Comparison of ENCODE assay signal across 1 cellular context in the genomic region with DNA sequence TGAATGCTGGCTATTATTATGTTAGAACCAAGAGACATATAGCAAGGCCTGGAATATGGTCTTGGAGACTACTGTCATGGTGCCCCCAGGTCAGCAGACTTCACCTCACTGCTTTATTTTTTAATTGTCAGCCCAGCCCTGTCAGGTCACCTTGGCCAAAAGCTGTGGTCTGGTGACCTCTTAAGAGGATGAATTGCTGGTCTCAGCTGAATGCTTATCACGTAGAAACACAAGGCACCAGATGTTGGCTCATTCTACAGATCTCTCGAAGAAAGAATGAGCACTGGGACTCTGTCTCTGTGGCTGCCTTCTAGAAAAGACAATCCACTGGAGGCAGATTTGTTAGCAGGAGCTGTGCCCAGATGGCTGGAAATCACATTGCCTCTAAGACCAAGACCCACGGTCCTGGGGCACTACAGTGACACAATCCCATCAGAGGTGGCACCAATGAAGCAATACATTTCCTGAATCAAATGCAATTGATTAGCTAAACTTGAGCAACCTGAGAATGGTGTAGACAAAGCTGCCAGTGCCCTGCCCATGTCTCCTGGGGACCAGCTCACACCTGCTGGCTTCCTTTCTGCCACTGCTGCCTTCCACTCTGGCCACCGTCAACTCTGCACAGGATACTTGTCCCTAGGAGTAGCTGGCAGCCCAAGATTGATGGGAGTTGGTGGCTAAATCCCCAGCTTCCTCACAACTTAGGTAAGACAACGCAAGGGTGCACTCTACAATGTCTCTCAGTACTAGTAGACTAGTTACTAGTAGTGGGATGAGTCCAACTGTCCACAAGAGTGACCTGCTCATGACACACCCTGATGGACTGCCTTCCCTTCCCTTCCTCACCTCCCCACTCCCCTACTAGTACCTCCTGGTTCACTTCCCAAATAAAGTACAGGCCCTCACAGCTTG.
A peak's percentile ranks its signal among the peaks of the same experiment; 100 is the strongest.
TF ChIP-seq lines count a peak whose summit lies in the region.

No MANE protein-coding gene starts in this region.

TF ChIP-seq in K562, 482 proteins besides CTCF, POLR2A, EP300 and RAD21 (continued from another document and continues in another):
- TF ChIP-seq TCF15 (CRISPR knock-in tag; IDR thresholded peaks at IDR 0.05) (peak; percentile 24; the same call in 1 of the 2 replicates), SETDB1 (IDR thresholded peaks at IDR 0.05; ENCODE audit: low read length) (no peak), ZNF23 (CRISPR knock-in tag; IDR thresholded peaks at IDR 0.05) (no peak), MCM7 (IDR thresholded peaks at IDR 0.05) (no peak), ATF2 (CRISPR knock-in tag; IDR thresholded peaks at IDR 0.05) (no peak), CCAR2 (IDR thresholded peaks at IDR 0.05; ENCODE audit: low read depth, low read length) (no peak), EHMT2 (IDR thresholded peaks at IDR 0.05) (no peak), HMG20B (CRISPR knock-in tag; IDR thresholded peaks at IDR 0.05) (no peak), ILF3 (IDR thresholded peaks at IDR 0.05; ENCODE audit: borderline replicate concordance) (no peak), KDM1A (IDR thresholded peaks at IDR 0.05) (peak; percentile 82 to 84), NFXL1 (CRISPR knock-in tag; IDR thresholded peaks at IDR 0.05) (no peak), THRA (IDR thresholded peaks at IDR 0.05) (no peak), SAFB (IDR thresholded peaks at IDR 0.05; ENCODE audit: borderline replicate concordance, low read depth, low read length) (no peak), FOXJ2 (tag; IDR thresholded peaks at IDR 0.05) (no peak), ZNF644 (tag; IDR thresholded peaks at IDR 0.05; ENCODE audit: low read depth) (0 out of 2 replicates have a peak, but pooled peaks have one; percentile 53), HOXB6 (CRISPR knock-in tag; IDR thresholded peaks at IDR 0.05; ENCODE audit: borderline replicate concordance) (no peak), NRF1 (conservative IDR thresholded peaks at IDR 0.05 in 1 of 2, IDR thresholded peaks at IDR 0.05 in 1 of 2) (no peak), PTTG1 (tag; IDR thresholded peaks at IDR 0.05; ENCODE audit: low read depth) (no peak), ZNF444 (CRISPR knock-in tag; IDR thresholded peaks at IDR 0.05) (no peak), CAMTA2 (CRISPR knock-in tag; conservative IDR thresholded peaks at IDR 0.05) (no peak), BRD9 (IDR thresholded peaks at IDR 0.05; ENCODE audit: low read depth, partially characterized antibody) (no peak), POLR2G (IDR thresholded peaks at IDR 0.05; ENCODE audit: low read depth, low read length) (no peak), TARDBP (IDR thresholded peaks at IDR 0.05) (no peak), ZBTB40 (IDR thresholded peaks at IDR 0.05) (no peak), ZBTB40 (CRISPR knock-in tag; IDR thresholded peaks at IDR 0.05) (no peak), TAF7 (tag; IDR thresholded peaks at IDR 0.05) (no peak), E2F6 (IDR thresholded peaks at IDR 0.05; ENCODE audit: borderline replicate concordance in 1 of 2, extremely low read depth in 1 of 2, insufficient read depth in 1 of 2, insufficient read length in 1 of 2, low read depth in 1 of 2, low read length in 1 of 2, poor library complexity in 1 of 2, severe bottlenecking in 1 of 2) (no peak), KDM5B (IDR thresholded peaks at IDR 0.05; ENCODE audit: insufficient replicate concordance, low read depth, low read length) (no peak), JUN (IDR thresholded peaks at IDR 0.05; ENCODE audit: borderline replicate concordance, low read depth, low read length) (0 out of 2 replicates have a peak, but pooled peaks have one; percentile 22), JUN (CRISPR knock-in tag; IDR thresholded peaks at IDR 0.05; ENCODE audit: borderline replicate concordance) (no peak), MAFK (IDR thresholded peaks at IDR 0.05; ENCODE audit: low read length) (peak; percentile 79), NUFIP1 (IDR thresholded peaks at IDR 0.05; ENCODE audit: partially characterized antibody) (no peak)
- TF ChIP-seq, protein P1, sequence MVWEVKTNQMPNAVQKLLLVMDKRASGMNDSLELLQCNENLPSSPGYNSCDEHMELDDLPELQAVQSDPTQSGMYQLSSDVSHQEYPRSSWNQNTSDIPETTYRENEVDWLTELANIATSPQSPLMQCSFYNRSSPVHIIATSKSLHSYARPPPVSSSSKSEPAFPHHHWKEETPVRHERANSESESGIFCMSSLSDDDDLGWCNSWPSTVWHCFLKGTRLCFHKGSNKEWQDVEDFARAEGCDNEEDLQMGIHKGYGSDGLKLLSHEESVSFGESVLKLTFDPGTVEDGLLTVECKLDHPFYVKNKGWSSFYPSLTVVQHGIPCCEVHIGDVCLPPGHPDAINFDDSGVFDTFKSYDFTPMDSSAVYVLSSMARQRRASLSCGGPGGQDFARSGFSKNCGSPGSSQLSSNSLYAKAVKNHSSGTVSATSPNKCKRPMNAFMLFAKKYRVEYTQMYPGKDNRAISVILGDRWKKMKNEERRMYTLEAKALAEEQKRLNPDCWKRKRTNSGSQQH (CRISPR knock-in tag; IDR thresholded peaks at IDR 0.05) = no peak
- TF ChIP-seq, protein P2, sequence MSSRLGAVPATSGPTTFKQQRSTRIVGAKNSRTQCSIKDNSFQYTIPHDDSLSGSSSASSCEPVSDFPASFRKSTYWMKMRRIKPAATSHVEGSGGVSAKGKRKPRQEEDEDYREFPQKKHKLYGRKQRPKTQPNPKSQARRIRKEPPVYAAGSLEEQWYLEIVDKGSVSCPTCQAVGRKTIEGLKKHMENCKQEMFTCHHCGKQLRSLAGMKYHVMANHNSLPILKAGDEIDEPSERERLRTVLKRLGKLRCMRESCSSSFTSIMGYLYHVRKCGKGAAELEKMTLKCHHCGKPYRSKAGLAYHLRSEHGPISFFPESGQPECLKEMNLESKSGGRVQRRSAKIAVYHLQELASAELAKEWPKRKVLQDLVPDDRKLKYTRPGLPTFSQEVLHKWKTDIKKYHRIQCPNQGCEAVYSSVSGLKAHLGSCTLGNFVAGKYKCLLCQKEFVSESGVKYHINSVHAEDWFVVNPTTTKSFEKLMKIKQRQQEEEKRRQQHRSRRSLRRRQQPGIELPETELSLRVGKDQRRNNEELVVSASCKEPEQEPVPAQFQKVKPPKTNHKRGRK (tag; IDR thresholded peaks at IDR 0.05) = no peak
- TF ChIP-seq, protein P3, sequence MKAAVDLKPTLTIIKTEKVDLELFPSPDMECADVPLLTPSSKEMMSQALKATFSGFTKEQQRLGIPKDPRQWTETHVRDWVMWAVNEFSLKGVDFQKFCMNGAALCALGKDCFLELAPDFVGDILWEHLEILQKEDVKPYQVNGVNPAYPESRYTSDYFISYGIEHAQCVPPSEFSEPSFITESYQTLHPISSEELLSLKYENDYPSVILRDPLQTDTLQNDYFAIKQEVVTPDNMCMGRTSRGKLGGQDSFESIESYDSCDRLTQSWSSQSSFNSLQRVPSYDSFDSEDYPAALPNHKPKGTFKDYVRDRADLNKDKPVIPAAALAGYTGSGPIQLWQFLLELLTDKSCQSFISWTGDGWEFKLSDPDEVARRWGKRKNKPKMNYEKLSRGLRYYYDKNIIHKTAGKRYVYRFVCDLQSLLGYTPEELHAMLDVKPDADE (conservative IDR thresholded peaks at IDR 0.05; ENCODE audit: control insufficient read depth, low read depth, low read length) = no peak
- TF ChIP-seq, protein P4, sequence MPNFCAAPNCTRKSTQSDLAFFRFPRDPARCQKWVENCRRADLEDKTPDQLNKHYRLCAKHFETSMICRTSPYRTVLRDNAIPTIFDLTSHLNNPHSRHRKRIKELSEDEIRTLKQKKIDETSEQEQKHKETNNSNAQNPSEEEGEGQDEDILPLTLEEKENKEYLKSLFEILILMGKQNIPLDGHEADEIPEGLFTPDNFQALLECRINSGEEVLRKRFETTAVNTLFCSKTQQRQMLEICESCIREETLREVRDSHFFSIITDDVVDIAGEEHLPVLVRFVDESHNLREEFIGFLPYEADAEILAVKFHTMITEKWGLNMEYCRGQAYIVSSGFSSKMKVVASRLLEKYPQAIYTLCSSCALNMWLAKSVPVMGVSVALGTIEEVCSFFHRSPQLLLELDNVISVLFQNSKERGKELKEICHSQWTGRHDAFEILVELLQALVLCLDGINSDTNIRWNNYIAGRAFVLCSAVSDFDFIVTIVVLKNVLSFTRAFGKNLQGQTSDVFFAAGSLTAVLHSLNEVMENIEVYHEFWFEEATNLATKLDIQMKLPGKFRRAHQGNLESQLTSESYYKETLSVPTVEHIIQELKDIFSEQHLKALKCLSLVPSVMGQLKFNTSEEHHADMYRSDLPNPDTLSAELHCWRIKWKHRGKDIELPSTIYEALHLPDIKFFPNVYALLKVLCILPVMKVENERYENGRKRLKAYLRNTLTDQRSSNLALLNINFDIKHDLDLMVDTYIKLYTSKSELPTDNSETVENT (CRISPR knock-in tag; IDR thresholded peaks at IDR 0.05) = no peak
